In the genomic region with DNA sequence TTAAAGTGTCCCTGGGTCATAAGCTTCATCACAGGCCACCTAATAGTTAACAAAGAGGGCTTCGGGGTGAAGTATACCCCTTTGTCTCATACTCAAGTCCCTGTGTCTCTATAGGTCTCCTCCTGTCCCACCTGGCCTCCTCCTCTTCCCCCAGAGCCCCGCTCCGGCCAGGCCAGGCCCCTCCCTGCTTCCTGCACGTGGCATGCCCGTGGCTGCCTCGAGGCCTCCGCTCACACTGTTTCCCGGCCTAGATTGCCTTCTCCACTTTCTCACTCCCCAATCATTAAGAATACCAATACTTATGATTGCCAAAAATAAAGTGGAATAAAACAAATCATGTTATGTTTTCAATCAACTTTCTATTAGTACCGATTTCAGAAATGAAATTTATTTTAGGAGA, we compare ENCODE assay signal across 36 cellular contexts. TPM values are rescaled to one million over a fixed set of nuclear protein-coding genes. Genes with fewer than 3 reads are reported as not detected.
"Had no signal": no experiment of that assay in that cellular context is flagged by ENCODE, and none has a peak within 500 bp of the region (broad histone marks: within the 10 kb centered on the region; RNA-seq: fewer than 3 reads in every experiment).

No MANE protein-coding gene starts in this region.

- H3K36me3 Mint-ChIP-seq: activated CD4-positive, alpha-beta memory T cell treated with anti-CD3 and anti-CD28 coated beads for 36 hours; activated CD8-positive, alpha-beta memory T cell treated with anti-CD3 and anti-CD28 coated beads, Interleukin-2, amount 10 ng/mL, durations not matched to agents 7 days and 5 days; activated naive CD4-positive, alpha-beta T cell treated with anti-CD3 and anti-CD28 coated beads, Interleukin-2, amount 50 U/mL, for 24 hours; activated naive CD8-positive, alpha-beta T cell treated with anti-CD3 and anti-CD28 coated beads, Interleukin-2, amount 10 ng/mL, durations not matched to agents 7 days and 5 days had no signal

- H3K4me3 ChIP-seq: colonic mucosa, esophagus squamous epithelium had no signal

- H3K4me3 Mint-ChIP-seq: activated CD4-positive, alpha-beta memory T cell treated with anti-CD3 and anti-CD28 coated beads for 36 hours; activated CD4-positive, alpha-beta T cell treated with anti-CD3 and anti-CD28 coated beads for 36 hours; activated CD4-positive, alpha-beta T cell treated with anti-CD3 and anti-CD28 coated beads, Interleukin-2, amount 10 ng/mL, durations not matched to agents 24 days and 14 days; activated CD8-positive, alpha-beta memory T cell treated with anti-CD3 and anti-CD28 coated beads, Interleukin-2, amount 10 ng/mL, durations not matched to agents 7 days and 5 days; activated CD8-positive, alpha-beta T cell treated with anti-CD3 and anti-CD28 coated beads, Interleukin-2, amount 10 ng/mL, durations not matched to agents 7 days and 5 days; activated naive CD4-positive, alpha-beta T cell treated with anti-CD3 and anti-CD28 coated beads for 36 hours; activated naive CD4-positive, alpha-beta T cell treated with anti-CD3 and anti-CD28 coated beads, Interleukin-2, amount 50 U/mL, for 24 hours; activated naive CD8-positive, alpha-beta T cell treated with anti-CD3 and anti-CD28 coated beads, Interleukin-2, amount 10 ng/mL, durations not matched to agents 7 days and 5 days; activated T-helper 1 cell treated with anti-CD3 and anti-CD28 coated beads, Interleukin-12 subunit alpha, Interleukin-12 subunit beta, Interleukin-2, Interleukin-4 antibody, amounts not matched to agents 30 ng/mL and 10 ng/mL and 1 ng/mL, durations not matched to agents 14 hours and 24 hours and 36 hours had no signal

- DNase-seq: activated CD4-positive, alpha-beta memory T cell treated with anti-CD3 and anti-CD28 coated beads for 36 hours; activated CD4-positive, alpha-beta T cell treated with anti-CD3 and anti-CD28 coated beads for 36 hours; activated CD4-positive, alpha-beta T cell treated with anti-CD3 and anti-CD28 coated beads, Interleukin-2, amount 10 ng/mL, durations not matched to agents 24 days and 14 days; activated CD4-positive, CD25-positive, alpha-beta regulatory T cell; activated CD4-positive, CD25-positive, alpha-beta regulatory T cell treated with anti-CD3 and anti-CD28 coated beads, Interleukin-2, amount 50 U/mL, for 72 hours; activated CD8-positive, alpha-beta memory T cell treated with anti-CD3 and anti-CD28 coated beads, Interleukin-2, amount 10 ng/mL, durations not matched to agents 7 days and 5 days; activated CD8-positive, alpha-beta memory T cell treated with anti-CD3 and anti-CD28 coated beads, Interleukin-2, amount 50 U/mL, for 4 hours; activated CD8-positive, alpha-beta T cell treated with anti-CD3 and anti-CD28 coated beads, Interleukin-2, amount 10 ng/mL, durations not matched to agents 7 days and 5 days; activated effector memory CD4-positive, alpha-beta T cell treated with anti-CD3 and anti-CD28 coated beads, Interleukin-2, amount 50 U/mL, for 16 hours; activated naive CD4-positive, alpha-beta T cell treated with anti-CD3 and anti-CD28 coated beads for 36 hours; activated naive CD8-positive, alpha-beta T cell treated with anti-CD3 and anti-CD28 coated beads, Interleukin-2, amount 10 ng/mL, durations not matched to agents 7 days and 5 days; activated T-cell treated with anti-CD3 and anti-CD28 coated beads, Interleukin-2, amount 50 U/mL, for 1 hour; activated T-cell treated with anti-CD3 and anti-CD28 coated beads, Interleukin-2, amount 50 U/mL, for 48 hours; anterior cingulate cortex; brain microvascular endothelial cell; central memory CD4-positive, alpha-beta T cell; cerebellar nuclear complex; colonic mucosa; effector CD8-positive, alpha-beta T cell; esophagus squamous epithelium; foreskin melanocyte; head of caudate nucleus; T-helper 2 cell had no signal

- H3K36me3 ChIP-seq: brain microvascular endothelial cell, colonic mucosa, esophagus squamous epithelium had no signal

- H3K9me3 Mint-ChIP-seq: activated CD4-positive, alpha-beta memory T cell treated with anti-CD3 and anti-CD28 coated beads for 36 hours; activated naive CD4-positive, alpha-beta T cell treated with anti-CD3 and anti-CD28 coated beads for 36 hours; activated naive CD4-positive, alpha-beta T cell treated with anti-CD3 and anti-CD28 coated beads, Interleukin-2, amount 50 U/mL, for 24 hours; activated naive CD8-positive, alpha-beta T cell treated with anti-CD3 and anti-CD28 coated beads, Interleukin-2, amount 10 ng/mL, durations not matched to agents 7 days and 5 days; activated T-helper 1 cell treated with anti-CD3 and anti-CD28 coated beads, Interleukin-12 subunit alpha, Interleukin-12 subunit beta, Interleukin-2, Interleukin-4 antibody, amounts not matched to agents 30 ng/mL and 10 ng/mL and 1 ng/mL, durations not matched to agents 14 hours and 24 hours and 36 hours; activated T-helper 2 cell treated with anti-CD3 and anti-CD28 coated beads, Interferon-gamma antibody, Interleukin-2, Interleukin-4, amounts not matched to agents 10 μg/mL and 5 μg/mL and 100 μg/mL, durations not matched to agents 14 hours and 24 hours and 36 hours had no signal

- H3K27ac Mint-ChIP-seq: activated CD4-positive, alpha-beta memory T cell treated with anti-CD3 and anti-CD28 coated beads for 36 hours; activated CD4-positive, alpha-beta T cell treated with anti-CD3 and anti-CD28 coated beads for 36 hours; activated CD4-positive, alpha-beta T cell treated with anti-CD3 and anti-CD28 coated beads, Interleukin-2, amount 10 ng/mL, durations not matched to agents 24 days and 14 days; activated CD8-positive, alpha-beta memory T cell treated with anti-CD3 and anti-CD28 coated beads, Interleukin-2, amount 10 ng/mL, durations not matched to agents 7 days and 5 days; activated CD8-positive, alpha-beta T cell treated with anti-CD3 and anti-CD28 coated beads, Interleukin-2, amount 10 ng/mL, durations not matched to agents 7 days and 5 days; activated naive CD4-positive, alpha-beta T cell treated with anti-CD3 and anti-CD28 coated beads for 36 hours; activated naive CD4-positive, alpha-beta T cell treated with anti-CD3 and anti-CD28 coated beads, Interleukin-2, amount 50 U/mL, for 24 hours; activated naive CD8-positive, alpha-beta T cell treated with anti-CD3 and anti-CD28 coated beads, Interleukin-2, amount 10 ng/mL, durations not matched to agents 7 days and 5 days; activated T-helper 1 cell treated with anti-CD3 and anti-CD28 coated beads, Interleukin-12 subunit alpha, Interleukin-12 subunit beta, Interleukin-2, Interleukin-4 antibody, amounts not matched to agents 30 ng/mL and 10 ng/mL and 1 ng/mL, durations not matched to agents 14 hours and 24 hours and 36 hours; activated T-helper 2 cell treated with anti-CD3 and anti-CD28 coated beads, Interferon-gamma antibody, Interleukin-2, Interleukin-4, amounts not matched to agents 10 μg/mL and 5 μg/mL and 100 μg/mL, durations not matched to agents 14 hours and 24 hours and 36 hours had no signal

- ATAC-seq: activated CD4-positive, alpha-beta T cell treated with anti-CD3 and anti-CD28 coated beads for 36 hours; activated CD8-positive, alpha-beta memory T cell treated with anti-CD3 and anti-CD28 coated beads, Interleukin-2, amount 10 ng/mL, durations not matched to agents 7 days and 5 days; activated CD8-positive, alpha-beta T cell treated with anti-CD3 and anti-CD28 coated beads, Interleukin-2, amount 10 ng/mL, durations not matched to agents 7 days and 5 days had no signal

- H3K4me1 ChIP-seq: colonic mucosa, esophagus squamous epithelium had no signal

- H3K27me3 ChIP-seq: brain microvascular endothelial cell, colonic mucosa, esophagus squamous epithelium had no signal

- FAIRE-seq: astrocyte, bronchial epithelial cell, endometrium, endothelial cell of umbilical vein had no signal

- H3K27me3 Mint-ChIP-seq: activated CD4-positive, alpha-beta memory T cell treated with anti-CD3 and anti-CD28 coated beads for 36 hours; activated CD4-positive, alpha-beta T cell treated with anti-CD3 and anti-CD28 coated beads for 36 hours; activated CD4-positive, alpha-beta T cell treated with anti-CD3 and anti-CD28 coated beads, Interleukin-2, amount 10 ng/mL, durations not matched to agents 24 days and 14 days; activated CD8-positive, alpha-beta memory T cell treated with anti-CD3 and anti-CD28 coated beads, Interleukin-2, amount 10 ng/mL, durations not matched to agents 7 days and 5 days; activated naive CD4-positive, alpha-beta T cell treated with anti-CD3 and anti-CD28 coated beads, Interleukin-2, amount 50 U/mL, for 24 hours; activated naive CD8-positive, alpha-beta T cell treated with anti-CD3 and anti-CD28 coated beads, Interleukin-2, amount 10 ng/mL, durations not matched to agents 7 days and 5 days had no signal

- H3K9me3 ChIP-seq: colonic mucosa, esophagus squamous epithelium had no signal

- H3K27ac ChIP-seq: brain microvascular endothelial cell, colonic mucosa, epithelial cell of prostate, esophagus squamous epithelium had no signal

RNA-seq across cellular contexts. Expression of gene SMYD1, which starts 18.8 kb away (rescaled TPM):
- total RNA-seq: activated CD4-positive, alpha-beta memory T cell treated with anti-CD3 and anti-CD28 coated beads for 36 hours; activated CD4-positive, alpha-beta T cell treated with anti-CD3 and anti-CD28 coated beads for 36 hours; activated CD4-positive, alpha-beta T cell treated with anti-CD3 and anti-CD28 coated beads, Interleukin-2, amount 10 ng/mL, durations not matched to agents 24 days and 14 days; activated CD8-positive, alpha-beta memory T cell treated with anti-CD3 and anti-CD28 coated beads for 36 hours; activated CD8-positive, alpha-beta memory T cell treated with anti-CD3 and anti-CD28 coated beads, Interleukin-2, amount 10 ng/mL, durations not matched to agents 7 days and 5 days; activated CD8-positive, alpha-beta T cell treated with anti-CD3 and anti-CD28 coated beads, Interleukin-2, amount 10 ng/mL, durations not matched to agents 7 days and 5 days; activated naive CD4-positive, alpha-beta T cell treated with anti-CD3 and anti-CD28 coated beads for 36 hours; activated naive CD8-positive, alpha-beta T cell treated with anti-CD3 and anti-CD28 coated beads, Interleukin-2, amount 10 ng/mL, durations not matched to agents 7 days and 5 days; activated T-helper 1 cell treated with anti-CD3 and anti-CD28 coated beads, Interleukin-12 subunit alpha, Interleukin-12 subunit beta, Interleukin-2, Interleukin-4 antibody, amounts not matched to agents 30 ng/mL and 10 ng/mL and 1 ng/mL, durations not matched to agents 14 hours and 24 hours and 36 hours; activated T-helper 2 cell treated with anti-CD3 and anti-CD28 coated beads, Interferon-gamma antibody, Interleukin-2, Interleukin-4, amounts not matched to agents 10 μg/mL and 5 μg/mL and 100 μg/mL, durations not matched to agents 14 hours and 24 hours and 36 hours; astrocyte; bronchial epithelial cell; dermis microvascular lymphatic vessel endothelial cell; endothelial cell of umbilical vein; fibroblast of lung; fibroblast of villous mesenchyme; T-helper 1 cell treated with Interleukin-12 subunit alpha and Interleukin-12 subunit beta and Interleukin-4 antibody, amounts not matched to agents 30 ng/mL and 1 ng/mL, for 36 hours had no signal
- polyA plus RNA-seq: endothelial cell of umbilical vein, fibroblast of lung had no signal

RNA-seq across cellular contexts. Expression of gene FABP1, which starts 41.5 kb away (rescaled TPM):
- total RNA-seq: activated CD4-positive, alpha-beta memory T cell treated with anti-CD3 and anti-CD28 coated beads for 36 hours; activated CD4-positive, alpha-beta T cell treated with anti-CD3 and anti-CD28 coated beads for 36 hours; activated CD4-positive, alpha-beta T cell treated with anti-CD3 and anti-CD28 coated beads, Interleukin-2, amount 10 ng/mL, durations not matched to agents 24 days and 14 days; activated CD8-positive, alpha-beta memory T cell treated with anti-CD3 and anti-CD28 coated beads for 36 hours; activated CD8-positive, alpha-beta memory T cell treated with anti-CD3 and anti-CD28 coated beads, Interleukin-2, amount 10 ng/mL, durations not matched to agents 7 days and 5 days; activated CD8-positive, alpha-beta T cell treated with anti-CD3 and anti-CD28 coated beads, Interleukin-2, amount 10 ng/mL, durations not matched to agents 7 days and 5 days; activated naive CD4-positive, alpha-beta T cell treated with anti-CD3 and anti-CD28 coated beads for 36 hours; activated naive CD8-positive, alpha-beta T cell treated with anti-CD3 and anti-CD28 coated beads, Interleukin-2, amount 10 ng/mL, durations not matched to agents 7 days and 5 days; activated T-helper 1 cell treated with anti-CD3 and anti-CD28 coated beads, Interleukin-12 subunit alpha, Interleukin-12 subunit beta, Interleukin-2, Interleukin-4 antibody, amounts not matched to agents 30 ng/mL and 10 ng/mL and 1 ng/mL, durations not matched to agents 14 hours and 24 hours and 36 hours; activated T-helper 2 cell treated with anti-CD3 and anti-CD28 coated beads, Interferon-gamma antibody, Interleukin-2, Interleukin-4, amounts not matched to agents 10 μg/mL and 5 μg/mL and 100 μg/mL, durations not matched to agents 14 hours and 24 hours and 36 hours; astrocyte; bronchial epithelial cell; dermis microvascular lymphatic vessel endothelial cell; endothelial cell of umbilical vein; esophagus squamous epithelium; fibroblast of lung; fibroblast of villous mesenchyme; T-helper 1 cell treated with Interleukin-12 subunit alpha and Interleukin-12 subunit beta and Interleukin-4 antibody, amounts not matched to agents 30 ng/mL and 1 ng/mL, for 36 hours had no signal
- polyA plus RNA-seq: endothelial cell of umbilical vein, fibroblast of lung had no signal
